ENCODE assay signal across 29 cellular contexts in genomic region chr4:26830016-26830415, GRCh38.
"Had no signal": no experiment of that assay in that cellular context is flagged by ENCODE, and none has a peak within 500 bp of the region (broad histone marks: within the 10 kb centered on the region; RNA-seq: fewer than 3 reads in every experiment).

No MANE protein-coding gene starts in this region.

- H3K27ac ChIP-seq: esophagus squamous epithelium, heart right ventricle, left lung, neutrophil, parathyroid adenoma, right lobe of liver, suprapubic skin, transverse colon, upper lobe of right lung, uterus had no signal

- H3K36me3 ChIP-seq: esophagus squamous epithelium, heart right ventricle, left lung, neutrophil, right lobe of liver, suprapubic skin, transverse colon, upper lobe of right lung, uterus had no signal

- ATAC-seq: effector memory CD8-positive, alpha-beta T cell; heart right ventricle; left cardiac atrium; left lung; mucosa of descending colon; natural killer cell treated with Interleukin-12 subunit alpha and Interleukin-12 subunit beta and Interleukin-15 and Interleukin-18, amount 100 ng/mL, for 72 hours; right lobe of liver; stimulated activated naive CD8-positive, alpha-beta T cell treated with anti-CD3 and anti-CD28 coated beads, Interleukin-15, amount 100 ng/mL, for 72 hours; upper lobe of right lung had no signal

- H3K4me1 ChIP-seq: parathyroid adenoma, uterus had no signal

- H3K9ac ChIP-seq: parathyroid adenoma had no signal

- H3K4me3 ChIP-seq: esophagus squamous epithelium, heart right ventricle, left lung, mucosa of descending colon, right lobe of liver, smooth muscle cell, suprapubic skin, transverse colon, upper lobe of right lung, uterus had no signal

- H3K27me3 ChIP-seq: heart right ventricle, left lung, neutrophil, right lobe of liver, suprapubic skin, transverse colon, upper lobe of right lung, uterus had no signal

- FAIRE-seq: endometrium, islet of Langerhans had no signal

- H3K9me3 ChIP-seq: esophagus squamous epithelium, left lung, mucosa of descending colon, neutrophil, right lobe of liver, suprapubic skin, transverse colon, upper lobe of right lung, uterus had no signal

- H3K79me2 ChIP-seq: parathyroid adenoma had no signal

- DNase-seq: effector memory CD8-positive, alpha-beta T cell; erythroblast; esophagus squamous epithelium; foreskin melanocyte; glutamatergic neuron; heart right ventricle; hippocampal formation; left cardiac atrium; left lung; mesenchymal stem cell; mucosa of descending colon; naive B cell; right lobe of liver; stimulated activated CD4-positive, alpha-beta T cell treated with anti-CD3 and anti-CD28 coated beads, Interleukin-12 subunit alpha, Interleukin-12 subunit beta, amount 100 ng/mL, for 4 hours; stimulated activated CD4-positive, alpha-beta T cell treated with anti-CD3 and anti-CD28 coated beads, Interleukin-1b, Interleukin-23, amount 100 ng/mL, for 48 hours; stimulated activated CD4-positive, alpha-beta T cell treated with anti-CD3 and anti-CD28 coated beads, Interleukin-4, amount 100 ng/mL, for 1 hour; stimulated activated CD8-positive, alpha-beta memory T cell treated with anti-CD3 and anti-CD28 coated beads, Interleukin-4, amount 100 ng/mL, for 48 hours; stimulated activated naive CD4-positive, alpha-beta T cell; stimulated activated naive CD8-positive, alpha-beta T cell treated with anti-CD3 and anti-CD28 coated beads, Interleukin-15, amount 100 ng/mL, for 72 hours; transverse colon; upper lobe of right lung; uterus had no signal

- H2AFZ ChIP-seq: parathyroid adenoma had no signal
